In genomic region chr17:75845058-75845711, GRCh38 we compare ENCODE assay signal across 1 cellular context.
TF ChIP-seq lines count a peak whose summit lies in the region.

No MANE protein-coding gene starts in this region.

TF ChIP-seq in SK-N-SH, 30 proteins besides CTCF, POLR2A, EP300 and RAD21 (continued from another document):
- TF ChIP-seq CHD2 (IDR thresholded peaks at IDR 0.05; ENCODE audit: low read length, partially characterized antibody): peak; percentile 48
